13 cellular contexts compared by ENCODE assay signal in genomic region chr22:25482868-25483639, GRCh38.
A peak's percentile ranks its signal among the peaks of the same experiment; 100 is the strongest.
DNase-seq lines count a peak whose midpoint lies in the region; ATAC-seq and TF ChIP-seq lines count a peak whose summit lies in the region.
"Had no signal": no experiment of that assay in that cellular context is flagged by ENCODE, and none has a peak within 500 bp of the region (broad histone marks: within the 10 kb centered on the region; RNA-seq: fewer than 3 reads in every experiment).

No MANE protein-coding gene starts in this region.

- in situ Hi-C loops in G401 (cut with HindIII; ENCODE audit: low sequenced_read_pairs): no loop called here

- DNase-seq in Ammon's horn (ENCODE audit: low spot score) (peak; percentile 65), G401 (ENCODE audit: low spot score) (peak; percentile 99), left lobe of liver (ENCODE audit: low spot score) (peak; percentile 52), epidermal melanocyte (ENCODE audit: insufficient read length, low spot score) (no peak), osteocyte (ENCODE audit: extremely low spot score, unreplicated experiment) (no peak)
- DNase-seq in activated naive CD8-positive, alpha-beta T cell treated with anti-CD3 and anti-CD28 coated beads, Interleukin-2, amount 50 U/mL, for 24 hours: no peak
- DNase-seq in stimulated activated CD4-positive, alpha-beta T cell treated with anti-CD3 and anti-CD28 coated beads, Interleukin-12 subunit alpha, Interleukin-12 subunit beta, amount 100 ng/mL, for 4 hours: no peak
- DNase-seq: NK-92 treated with Interleukin-12 subunit alpha and Interleukin-12 subunit beta, amount 100 ng/mL, for 24 hours; stimulated activated naive CD8-positive, alpha-beta T cell treated with anti-CD3 and anti-CD28 coated beads, Interleukin-15, Interleukin-2, amounts not matched to agents 100 U/mL and 50 U/mL, for 24 hours had no signal

- peaks cover 4% of the 10 kb centered on the region for H3K9me3 Mint-ChIP-seq in activated naive CD8-positive, alpha-beta T cell treated with anti-CD3 and anti-CD28 coated beads, Interleukin-2, amount 50 U/mL, for 24 hours
- H3K9me3 Mint-ChIP-seq in osteocyte (ENCODE audit: unreplicated experiment): no peaks in the 10 kb centered on the region
- H3K9me3 Mint-ChIP-seq: dendritic cell treated with granulocyte-macrophage colony-stimulating factor and Interleukin-4, amounts not matched to agents 40 ng/mL and 50 ng/mL, for 4 days had no signal

- no peak for ATAC-seq in activated naive CD8-positive, alpha-beta T cell treated with anti-CD3 and anti-CD28 coated beads, Interleukin-2, amount 50 U/mL, for 24 hours
- ATAC-seq in left lobe of liver (peak; percentile 86), GM18873 (IDR thresholded peaks at IDR 0.05; ENCODE audit: low FRiP score, unreplicated experiment) (no peak)
- ATAC-seq: activated naive CD4-positive, alpha-beta T cell treated with anti-CD3 and anti-CD28 coated beads, Interleukin-2, amount 50 U/mL, for 72 hours; stimulated activated naive CD8-positive, alpha-beta T cell treated with anti-CD3 and anti-CD28 coated beads, Interleukin-15, Interleukin-2, amounts not matched to agents 100 U/mL and 50 U/mL, for 24 hours had no signal

- H3K36me3 Mint-ChIP-seq in activated naive CD8-positive, alpha-beta T cell treated with anti-CD3 and anti-CD28 coated beads, Interleukin-2, amount 50 U/mL, for 24 hours (ENCODE audit: low read depth): peaks cover 37% of the 10 kb centered on the region
- peaks cover 40% of the 10 kb centered on the region for H3K36me3 Mint-ChIP-seq in osteocyte (ENCODE audit: unreplicated experiment)

- H3K27me3 Mint-ChIP-seq in activated naive CD8-positive, alpha-beta T cell treated with anti-CD3 and anti-CD28 coated beads, Interleukin-2, amount 50 U/mL, for 24 hours: no peaks in the 10 kb centered on the region
- H3K27me3 Mint-ChIP-seq in osteocyte (ENCODE audit: unreplicated experiment): no peaks in the 10 kb centered on the region
- H3K27me3 Mint-ChIP-seq: dendritic cell treated with granulocyte-macrophage colony-stimulating factor and Interleukin-4, amounts not matched to agents 40 ng/mL and 50 ng/mL, for 4 days; IgD-negative memory B cell had no signal

- H3K4me3 Mint-ChIP-seq in activated naive CD8-positive, alpha-beta T cell treated with anti-CD3 and anti-CD28 coated beads, Interleukin-2, amount 50 U/mL, for 24 hours: no peak overlapping the region
- no peak overlapping the region for H3K4me3 Mint-ChIP-seq in osteocyte (ENCODE audit: unreplicated experiment)
- H3K4me3 Mint-ChIP-seq: dendritic cell treated with granulocyte-macrophage colony-stimulating factor and Interleukin-4, amounts not matched to agents 40 ng/mL and 50 ng/mL, for 4 days; IgD-negative memory B cell had no signal

- H3K27ac Mint-ChIP-seq in activated naive CD8-positive, alpha-beta T cell treated with anti-CD3 and anti-CD28 coated beads, Interleukin-2, amount 50 U/mL, for 24 hours: peak overlapping the region; percentile 15
- no peak overlapping the region for H3K27ac Mint-ChIP-seq in osteocyte (ENCODE audit: unreplicated experiment)
- H3K27ac Mint-ChIP-seq: dendritic cell treated with granulocyte-macrophage colony-stimulating factor and Interleukin-4, amounts not matched to agents 40 ng/mL and 50 ng/mL, for 4 days had no signal

- H3K4me1 Mint-ChIP-seq in activated naive CD8-positive, alpha-beta T cell treated with anti-CD3 and anti-CD28 coated beads, Interleukin-2, amount 50 U/mL, for 24 hours: peaks cover 48% of the 10 kb centered on the region
- H3K4me1 Mint-ChIP-seq in osteocyte (ENCODE audit: unreplicated experiment): peaks cover 3% of the 10 kb centered on the region

- no peak for TF ChIP-seq CTCF in osteocyte (IDR thresholded peaks at IDR 0.05)

Comparison
In these comparisons a context has a peak if more than half of its experiments do, and no peak if none do; other contexts are left out.
1. DNase-seq: peak in Ammon's horn (single experiment), G401 (single experiment) and left lobe of liver (single experiment); none in activated naive CD8-positive, alpha-beta T cell treated with anti-CD3 and anti-CD28 coated beads, Interleukin-2, amount 50 U/mL, for 24 hours (single experiment), stimulated activated CD4-positive, alpha-beta T cell treated with anti-CD3 and anti-CD28 coated beads, Interleukin-12 subunit alpha, Interleukin-12 subunit beta, amount 100 ng/mL, for 4 hours (single experiment), epidermal melanocyte (single experiment) and osteocyte (single experiment).